In genomic region chr5:61409568-61409967, GRCh38 we compare ENCODE assay signal across 8 cellular contexts.
A peak's percentile ranks its signal among the peaks of the same experiment; 100 is the strongest.
DNase-seq lines count a peak whose midpoint lies in the region; ATAC-seq, FAIRE-seq and TF ChIP-seq lines count a peak whose summit lies in the region.

No MANE protein-coding gene starts in this region.

- FAIRE-seq in endometrium (lab: Jason Lieb, UNC) (peak; percentile 54), GM12891 (lab: Jason Lieb, UNC) (no peak)

- TF ChIP-seq POLR2A in NB4 (IDR thresholded peaks at IDR 0.05; ENCODE audit: extremely low read depth, insufficient read length) (no peak), GM12891 (IDR thresholded peaks at IDR 0.05; ENCODE audit: low read depth, low read length) (no peak)

- no peaks in the 10 kb centered on the region for H3K36me3 ChIP-seq in BE2C

- peaks cover 18% of the 10 kb centered on the region for H3K36me3 Mint-ChIP-seq in nephron progenitor cell (ENCODE audit: low read depth)
- no peaks in the 10 kb centered on the region for H3K36me3 Mint-ChIP-seq in activated T-cell treated with anti-CD3 and anti-CD28 coated beads, Interleukin-2, amount 50 U/mL, for 4 hours (ENCODE audit: insufficient read depth)

- peaks cover 2% of the 10 kb centered on the region for H3K27me3 Mint-ChIP-seq in nephron progenitor cell (ENCODE audit: low read depth, poor library complexity)
- no peaks in the 10 kb centered on the region for H3K27me3 Mint-ChIP-seq in activated T-cell treated with anti-CD3 and anti-CD28 coated beads, Interleukin-2, amount 50 U/mL, for 4 hours (ENCODE audit: low read depth)

- H3K4me1 Mint-ChIP-seq in nephron progenitor cell: peaks cover 40% of the 10 kb centered on the region
- peaks cover 24% of the 10 kb centered on the region for H3K4me1 Mint-ChIP-seq in activated T-cell treated with anti-CD3 and anti-CD28 coated beads, Interleukin-2, amount 50 U/mL, for 4 hours (ENCODE audit: low read depth)

- ATAC-seq in HG02588 (IDR thresholded peaks at IDR 0.05; ENCODE audit: unreplicated experiment): no peak
- ATAC-seq in activated T-cell treated with anti-CD3 and anti-CD28 coated beads, Interleukin-2, amount 50 U/mL, for 4 hours: no peak

- no peaks in the 10 kb centered on the region for H3K9me3 ChIP-seq in BE2C

- H3K4me3 Mint-ChIP-seq in nephron progenitor cell: no peak overlapping the region
- H3K4me3 Mint-ChIP-seq in activated T-cell treated with anti-CD3 and anti-CD28 coated beads, Interleukin-2, amount 50 U/mL, for 4 hours: no peak overlapping the region

- H3K27me3 ChIP-seq in BE2C: no peaks in the 10 kb centered on the region

- peak overlapping the region; percentile 44; the same call in 1 of the 2 replicates for H3K4me3 ChIP-seq in BE2C (ENCODE audit: low read depth, low read length)
- H3K4me3 ChIP-seq in NB4 (ENCODE audit: low read depth, low read length): peak overlapping the region; percentile 42

- no peak for DNase-seq in BE2C
- no peak for DNase-seq in NB4 (ENCODE audit: low read depth)
- DNase-seq in nephron progenitor cell: no peak
- no peak for DNase-seq in GM12891 (ENCODE audit: insufficient read length, low spot score)
- no peak for DNase-seq in activated T-cell treated with anti-CD3 and anti-CD28 coated beads, Interleukin-2, amount 50 U/mL, for 4 hours
- DNase-seq in T-helper 9 cell: no peak

- TF ChIP-seq CTCF in BE2C (IDR thresholded peaks at IDR 0.05; ENCODE audit: low read depth, low read length) (no peak), NB4 (IDR thresholded peaks at IDR 0.05; ENCODE audit: low read depth, low read length) (no peak), nephron progenitor cell (IDR thresholded peaks at IDR 0.05) (no peak)

- peak overlapping the region; percentile 5 for H3K27ac Mint-ChIP-seq in nephron progenitor cell

- H3K4me1 ChIP-seq in BE2C: peaks cover 4% of the 10 kb centered on the region; the same call in 1 of the 2 replicates

- peaks cover 8% of the 10 kb centered on the region for H3K9me3 Mint-ChIP-seq in nephron progenitor cell
- no peaks in the 10 kb centered on the region for H3K9me3 Mint-ChIP-seq in activated T-cell treated with anti-CD3 and anti-CD28 coated beads, Interleukin-2, amount 50 U/mL, for 4 hours

TF ChIP-seq in GM12891, 5 proteins besides CTCF, POLR2A, EP300 and RAD21:
- no peak for TF ChIP-seq PAX5 (IDR thresholded peaks at IDR 0.05; ENCODE audit: insufficient read depth, low read length, severe bottlenecking)
- no peak for TF ChIP-seq POLR2AphosphoS5 (IDR thresholded peaks at IDR 0.05; ENCODE audit: low read depth, low read length)
- TF ChIP-seq POU2F2 (IDR thresholded peaks at IDR 0.05; ENCODE audit: low read depth, low read length): no peak
- TF ChIP-seq SPI1 (IDR thresholded peaks at IDR 0.05; ENCODE audit: low read depth, low read length): no peak
- TF ChIP-seq TAF1 (IDR thresholded peaks at IDR 0.05; ENCODE audit: low read depth, low read length): no peak
